ENCODE assay signal across 11 cellular contexts in the genomic region with DNA sequence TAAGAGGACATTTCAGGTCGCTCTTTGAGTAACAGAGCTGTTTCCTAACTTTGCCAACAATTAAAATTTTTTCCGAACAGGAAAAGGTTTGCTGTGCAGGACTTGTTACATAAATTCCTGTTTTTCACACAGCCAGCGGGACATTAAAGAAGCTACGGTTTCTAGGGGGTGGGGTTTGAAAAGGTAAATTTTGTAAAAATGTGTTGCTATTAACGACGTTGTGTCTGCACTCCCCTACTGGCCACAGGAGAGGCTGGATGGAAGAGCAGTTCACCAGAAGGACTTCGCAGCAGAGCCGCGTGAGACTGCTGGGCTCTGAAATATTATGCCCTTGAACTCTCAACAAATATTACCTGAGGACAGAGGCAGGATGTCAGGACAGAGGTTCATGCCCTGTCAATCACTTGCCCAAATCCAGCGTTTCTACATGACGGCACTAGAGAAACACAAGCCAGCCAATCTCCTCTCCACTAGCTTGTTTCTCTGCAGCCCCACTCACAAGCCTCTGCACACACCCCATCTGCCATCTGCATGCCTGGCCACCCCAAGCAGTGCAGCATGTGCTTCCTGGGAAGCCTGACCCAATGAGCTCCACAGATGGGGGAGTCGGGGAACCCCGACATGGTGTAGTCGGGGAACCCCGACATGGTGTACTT.
A peak's percentile ranks its signal among the peaks of the same experiment; 100 is the strongest.
DNase-seq lines count a peak whose midpoint lies in the region; ATAC-seq and TF ChIP-seq lines count a peak whose summit lies in the region.
"Had no signal": no experiment of that assay in that cellular context is flagged by ENCODE, and none has a peak within 500 bp of the region (broad histone marks: within the 10 kb centered on the region; RNA-seq: fewer than 3 reads in every experiment).

No MANE protein-coding gene starts in this region.

- no peak overlapping the region for H3K9ac ChIP-seq in BLaER1

- ATAC-seq in GM19351 (IDR thresholded peaks at IDR 0.05; ENCODE audit: unreplicated experiment) = peak; percentile 67
- ATAC-seq in lower lobe of right lung = peak; percentile 38 to 45

- H3K27me3 ChIP-seq in BLaER1 (no peaks in the 10 kb centered on the region), lower lobe of right lung (ENCODE audit: low read depth) (no peaks in the 10 kb centered on the region), testis (no peaks in the 10 kb centered on the region)
- H3K27me3 ChIP-seq: SJSA1 had no signal

- H3K9me3 ChIP-seq in BLaER1 = peaks cover 13% of the 10 kb centered on the region; the same call in 1 of the 2 replicates
- no peaks in the 10 kb centered on the region for H3K9me3 ChIP-seq in lower lobe of right lung
- H3K9me3 ChIP-seq in testis = no peaks in the 10 kb centered on the region
- H3K9me3 ChIP-seq: SJSA1 had no signal

- intact Hi-C loops in lower lobe of right lung (cut with DNase I) (no loop called here), testis (cut with DNase I; ENCODE audit: low total_unique reads) (no loop called here)

- peaks cover 100% of the 10 kb centered on the region for H4K20me1 ChIP-seq in BLaER1

- WGBS in testis, 2 donors = 41% methylated on average over 15 of the region's 15 CpGs

- peak overlapping the region; percentile 61 for H3K4me2 ChIP-seq in BLaER1

- H3K36me3 ChIP-seq in BLaER1 = peaks cover 35% of the 10 kb centered on the region
- H3K36me3 ChIP-seq in lower lobe of right lung = peaks cover 5% of the 10 kb centered on the region
- H3K36me3 ChIP-seq in testis (ENCODE audit: low read depth, missing control alignments) = no peaks in the 10 kb centered on the region
- H3K36me3 ChIP-seq: SJSA1 had no signal

- no peak for TF ChIP-seq POLR2A in testis (IDR thresholded peaks at IDR 0.05)

- in situ Hi-C loops in astrocyte of the cerebellum (cut with HindIII; ENCODE audit: low sequenced_read_pairs) = no loop called here

- H3K27ac ChIP-seq in BLaER1 (no peak overlapping the region), lower lobe of right lung (no peak overlapping the region), testis (peak overlapping the region in 1 of 2 donors; percentile 2)
- H3K27ac ChIP-seq: SJSA1 had no signal

- DNase-seq in astrocyte of the cerebellum (ENCODE audit: low read depth) (no peak), lower lobe of right lung (no peak), kidney tubule cell (ENCODE audit: low spot score) (no peak), testis (no peak), UCSD-AML1 (lab: John Stamatoyannopoulos, UW; ENCODE audit: unreplicated experiment) (no peak), DMS53 treated with DMSO at 0.1 percent for 48 hours (lab: John Stamatoyannopoulos, UW; ENCODE audit: unreplicated experiment) (no peak)
- DNase-seq: DMS79 treated with DMSO at 0.1 percent for 48 hours, MM.1S had no signal

- peaks cover 71% of the 10 kb centered on the region for H3K4me1 ChIP-seq in BLaER1
- H3K4me1 ChIP-seq in lower lobe of right lung = peaks cover 68% of the 10 kb centered on the region
- peaks cover 15% of the 10 kb centered on the region for H3K4me1 ChIP-seq in testis
- H3K4me1 ChIP-seq: SJSA1 had no signal

- no peak overlapping the region for H3K4me3 ChIP-seq in BLaER1
- no peak overlapping the region for H3K4me3 ChIP-seq in astrocyte of the cerebellum (ENCODE audit: low read depth, low read length)
- no peak overlapping the region for H3K4me3 ChIP-seq in lower lobe of right lung
- no peak overlapping the region for H3K4me3 ChIP-seq in testis
- H3K4me3 ChIP-seq: SJSA1 had no signal

- TF ChIP-seq CTCF in astrocyte of the cerebellum (IDR thresholded peaks at IDR 0.05; ENCODE audit: low read depth, low read length, missing control alignments) (peak; percentile 12), lower lobe of right lung (IDR thresholded peaks at IDR 0.05) (no peak), testis (IDR thresholded peaks at IDR 0.05) (no peak)
